Comparison of ENCODE assay signal across 18 cellular contexts in genomic region chr1:93678966-93679480, GRCh38. TPM values are rescaled to one million over a fixed set of nuclear protein-coding genes. Genes with fewer than 3 reads are reported as not detected.
DNase-seq lines count a peak whose midpoint lies in the region; ATAC-seq and TF ChIP-seq lines count a peak whose summit lies in the region.
"Had no signal": no experiment of that assay in that cellular context is flagged by ENCODE, and none has a peak within 500 bp of the region (broad histone marks: within the 10 kb centered on the region; RNA-seq: fewer than 3 reads in every experiment).

No MANE protein-coding gene starts in this region.

- H3K27me3 Mint-ChIP-seq in neural progenitor cell (ENCODE audit: insufficient read depth, low read depth) = peaks cover 9% of the 10 kb centered on the region
- H3K27me3 Mint-ChIP-seq in activated CD8-positive, alpha-beta T cell treated with anti-CD3 and anti-CD28 coated beads, Interleukin-2, amount 10 ng/mL, durations not matched to agents 7 days and 5 days (ENCODE audit: low read depth) = peaks cover 50% of the 10 kb centered on the region

- ATAC-seq in activated CD8-positive, alpha-beta T cell treated with anti-CD3 and anti-CD28 coated beads, Interleukin-2, amount 10 ng/mL, durations not matched to agents 7 days and 5 days = no peak
- ATAC-seq in HG03521 (IDR thresholded peaks at IDR 0.05; ENCODE audit: unreplicated experiment) (no peak), GM18858 (IDR thresholded peaks at IDR 0.05; ENCODE audit: unreplicated experiment) (no peak), GM21529 (IDR thresholded peaks at IDR 0.05; ENCODE audit: unreplicated experiment) (no peak)
- ATAC-seq: left colon, T-cell had no signal

- peaks cover 46% of the 10 kb centered on the region for H3K36me3 ChIP-seq in OCI-LY3 (replicated peaks; ENCODE audit: low read depth, low read length)
- H3K36me3 ChIP-seq in neural progenitor cell = no peaks in the 10 kb centered on the region
- H3K36me3 ChIP-seq: tibial nerve had no signal

- H3K27ac ChIP-seq in OCI-LY3 (ENCODE audit: low read length) (no peak overlapping the region), epithelial cell of prostate (peak overlapping the region; percentile 98), neural progenitor cell (no peak overlapping the region)

- DNase-seq in AG04449 (ENCODE audit: low read depth, low spot score) = no peak
- no peak for DNase-seq in epithelial cell of prostate (ENCODE audit: low read depth, low spot score)
- DNase-seq in neural progenitor cell (ENCODE audit: low spot score) = no peak
- DNase-seq in activated CD8-positive, alpha-beta T cell treated with anti-CD3 and anti-CD28 coated beads, Interleukin-2, amount 10 ng/mL, durations not matched to agents 7 days and 5 days = no peak
- DNase-seq: activated CD4-positive, alpha-beta T cell treated with anti-CD3 and anti-CD28 coated beads for 4 hours; activated T-cell treated with anti-CD3 and anti-CD28 coated beads, Interleukin-2, amount 50 U/mL, for 48 hours; AML-193; anterior cingulate cortex; DMS53; left colon; NCI-H2171; occipital lobe; T-cell had no signal

- H3K4me2 ChIP-seq in OCI-LY3 (ENCODE audit: low read length) (peak overlapping the region; percentile 84; the same call in 1 of the 2 replicates), neural progenitor cell (no peak overlapping the region)

- H2AFZ ChIP-seq in OCI-LY3 (ENCODE audit: low read depth, low read length) = no peak overlapping the region
- H2AFZ ChIP-seq in neural progenitor cell (replicated peaks) = no peak overlapping the region

- H3F3A ChIP-seq in neural progenitor cell (ENCODE audit: low read depth) = peaks cover 16% of the 10 kb centered on the region

- H3K4me3 ChIP-seq in AG04449 (ENCODE audit: low read depth, low read length) = peak overlapping the region; percentile 75
- no peak overlapping the region for H3K4me3 ChIP-seq in OCI-LY3 (ENCODE audit: low read length)
- no peak overlapping the region for H3K4me3 ChIP-seq in neural progenitor cell
- H3K4me3 ChIP-seq: tibial nerve had no signal

- H3K27ac Mint-ChIP-seq in neural progenitor cell = no peak overlapping the region
- H3K27ac Mint-ChIP-seq in activated CD8-positive, alpha-beta T cell treated with anti-CD3 and anti-CD28 coated beads, Interleukin-2, amount 10 ng/mL, durations not matched to agents 7 days and 5 days = no peak overlapping the region
- H3K27ac Mint-ChIP-seq: T-cell had no signal

- H3K79me2 ChIP-seq in OCI-LY3 (ENCODE audit: low read length) = peaks cover 71% of the 10 kb centered on the region
- H3K79me2 ChIP-seq in neural progenitor cell (ENCODE audit: low read depth) = peaks cover 48% of the 10 kb centered on the region

- CTCF ChIA-PET in AG04449 (lab: Yijun Ruan, JAX) = interaction anchor here (0.8 to 5.3 kb wide), 15 partner anchors 8 to 165 kb away, joined by 3 to 40 read pairs (median 5); no protein-coding TSS in a partner anchor
- CTCF ChIA-PET in activated CD8-positive, alpha-beta T cell treated with anti-CD3 and anti-CD28 coated beads, Interleukin-2, amount 10 ng/mL, durations not matched to agents 7 days and 5 days (lab: Charles Lee) = interaction anchor here (0.9 kb wide), 1 partner anchor 12 kb away, joined by 4 read pairs; no protein-coding TSS in a partner anchor

- POLR2A ChIA-PET in AG04449 (lab: Yijun Ruan, JAX) = interaction anchor here (0.6 to 0.8 kb wide), 2 partner anchors 55 to 98 kb away, joined by 3 read pairs; no protein-coding TSS in a partner anchor
- POLR2A ChIA-PET in activated CD8-positive, alpha-beta T cell treated with anti-CD3 and anti-CD28 coated beads, Interleukin-2, amount 10 ng/mL, durations not matched to agents 7 days and 5 days (lab: Charles Lee) = no interaction called here

- H3K4me3 Mint-ChIP-seq in neural progenitor cell = peak overlapping the region; percentile 94
- no peak overlapping the region for H3K4me3 Mint-ChIP-seq in activated CD8-positive, alpha-beta T cell treated with anti-CD3 and anti-CD28 coated beads, Interleukin-2, amount 10 ng/mL, durations not matched to agents 7 days and 5 days
- H3K4me3 Mint-ChIP-seq: T-cell had no signal

- H4K20me1 ChIP-seq in OCI-LY3 (ENCODE audit: insufficient read depth, low read length) = peaks cover 62% of the 10 kb centered on the region
- H4K20me1 ChIP-seq in neural progenitor cell (ENCODE audit: low read depth) = peaks cover 32% of the 10 kb centered on the region

- peaks cover 17% of the 10 kb centered on the region for H3K36me3 Mint-ChIP-seq in neural progenitor cell
- H3K36me3 Mint-ChIP-seq in activated CD8-positive, alpha-beta T cell treated with anti-CD3 and anti-CD28 coated beads, Interleukin-2, amount 10 ng/mL, durations not matched to agents 7 days and 5 days (ENCODE audit: low read depth) = no peaks in the 10 kb centered on the region
- H3K36me3 Mint-ChIP-seq: T-cell had no signal

- H3K9ac ChIP-seq in OCI-LY3 (ENCODE audit: low read length) = no peak overlapping the region
- no peak overlapping the region for H3K9ac ChIP-seq in neural progenitor cell

- H3K27me3 ChIP-seq in OCI-LY3 (ENCODE audit: low read depth, low read length) = no peaks in the 10 kb centered on the region
- H3K27me3 ChIP-seq in neural progenitor cell = peaks cover 31% of the 10 kb centered on the region
- H3K27me3 ChIP-seq: tibial nerve had no signal

- H3K4me1 ChIP-seq in OCI-LY3 (ENCODE audit: low read length) (peaks cover 17% of the 10 kb centered on the region), neural progenitor cell (peaks cover 27% of the 10 kb centered on the region)

- H3K4me1 Mint-ChIP-seq in neural progenitor cell = peaks cover 52% of the 10 kb centered on the region
- H3K4me1 Mint-ChIP-seq in activated CD8-positive, alpha-beta T cell treated with anti-CD3 and anti-CD28 coated beads, Interleukin-2, amount 10 ng/mL, durations not matched to agents 7 days and 5 days (ENCODE audit: low read depth) = peaks cover 7% of the 10 kb centered on the region

- no peaks in the 10 kb centered on the region for H3K9me3 ChIP-seq in OCI-LY3 (ENCODE audit: insufficient read depth, low read length)
- no peaks in the 10 kb centered on the region for H3K9me3 ChIP-seq in neural progenitor cell (ENCODE audit: low read depth)
- H3K9me3 ChIP-seq: tibial nerve had no signal

- no peak for TF ChIP-seq CTCF in AG04449 (IDR thresholded peaks at IDR 0.05; ENCODE audit: insufficient read depth, low read length, missing control alignments)
- TF ChIP-seq CTCF in OCI-LY3 (IDR thresholded peaks at IDR 0.05; ENCODE audit: low read depth, low read length) = no peak
- no peak for TF ChIP-seq CTCF in neural progenitor cell (IDR thresholded peaks at IDR 0.05)

- no peaks in the 10 kb centered on the region for H3K9me3 Mint-ChIP-seq in neural progenitor cell
- H3K9me3 Mint-ChIP-seq in activated CD8-positive, alpha-beta T cell treated with anti-CD3 and anti-CD28 coated beads, Interleukin-2, amount 10 ng/mL, durations not matched to agents 7 days and 5 days (ENCODE audit: insufficient read depth) = no peaks in the 10 kb centered on the region
- H3K9me3 Mint-ChIP-seq: T-cell had no signal

RNA-seq across cellular contexts. Expression of gene BCAR3, which starts 2.6 kb away (rescaled TPM):
- 11.7 and 12.4 TPM in 2 replicates for total RNA-seq in neural progenitor cell (ENCODE audit: low replicate concordance)
- under 1 TPM; 0.44 to 0.79 TPM for total RNA-seq in activated CD8-positive, alpha-beta T cell treated with anti-CD3 and anti-CD28 coated beads, Interleukin-2, amount 10 ng/mL, durations not matched to agents 7 days and 5 days
